8 cellular contexts compared by ENCODE assay signal in the genomic region with DNA sequence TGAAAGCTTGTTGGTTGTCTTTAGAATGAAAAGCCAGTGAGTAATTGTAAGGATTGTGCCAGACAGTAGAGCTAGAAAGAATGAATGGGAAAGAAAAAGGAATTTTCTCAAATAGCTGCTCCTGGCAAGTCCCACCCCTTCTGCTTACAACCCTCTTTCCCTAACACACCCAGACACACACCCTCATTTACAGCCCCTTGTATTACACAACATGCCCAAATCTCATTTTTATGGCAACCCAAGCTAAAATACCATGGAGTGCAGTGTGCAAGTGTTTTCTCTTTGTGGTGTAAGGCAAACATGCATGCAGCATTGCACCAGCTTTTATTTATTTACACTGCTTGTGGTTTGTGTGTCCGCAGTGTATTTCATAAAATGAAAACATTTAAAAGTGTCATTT. TPM values are rescaled to one million over a fixed set of nuclear protein-coding genes. Genes with fewer than 3 reads are reported as not detected.
A peak's percentile ranks its signal among the peaks of the same experiment; 100 is the strongest.
DNase-seq lines count a peak whose midpoint lies in the region; FAIRE-seq and TF ChIP-seq lines count a peak whose summit lies in the region.

No MANE protein-coding gene starts in this region.

- no peak for FAIRE-seq in kidney (lab: Jason Lieb, UNC)

- TF ChIP-seq CTCF in HEK293 (tag by site-specific recombination; IDR thresholded peaks at IDR 0.05) (no peak), astrocyte of the spinal cord (IDR thresholded peaks at IDR 0.05; ENCODE audit: low read depth, low read length) (no peak), kidney (IDR thresholded peaks at IDR 0.05; ENCODE audit: borderline replicate concordance, extremely low read depth, insufficient read depth) (no peak)

- in situ Hi-C loops in astrocyte of the spinal cord (cut with HindIII; ENCODE audit: low sequenced_read_pairs): no loop called here

- intact Hi-C loops in kidney (cut with DNase I): no loop called here

- H3K4me3 ChIP-seq in HEK293 (ENCODE audit: low read depth, low read length) (peak overlapping the region; percentile 88), astrocyte of the spinal cord (ENCODE audit: low read depth, low read length) (no peak overlapping the region), muscle layer of duodenum (ENCODE audit: low read depth in 1 of 2, low read length in 2 of 2) (peak overlapping the region; percentile 77 to 89), kidney (ENCODE audit: low read length in 2 of 2) (peak overlapping the region in 1 of 2 donors; percentile 81)

- H3K4me1 ChIP-seq in HEK293 (ENCODE audit: control insufficient read depth, insufficient read depth, low read length): peaks cover 4% of the 10 kb centered on the region; the same call in 1 of the 2 replicates
- H3K4me1 ChIP-seq in muscle layer of duodenum (ENCODE audit: control insufficient read depth in 1 of 2, insufficient read depth in 2 of 2, low read length in 2 of 2): peaks cover 3 to 12% of the 10 kb centered on the region in 2 donors
- peaks cover 0 to 5% of the 10 kb centered on the region in 2 donors for H3K4me1 ChIP-seq in kidney (ENCODE audit: control insufficient read depth in 1 of 2, insufficient read depth in 1 of 2, low read depth in 1 of 2, low read length in 2 of 2)

- POLR2A ChIA-PET in HEK293 (lab: Yijun Ruan, JAX): interaction anchor here (0.6 to 0.7 kb wide), 2 partner anchors 119 to 123 kb away, joined by 3 to 4 read pairs; a partner anchor contains a TSS

- CTCF ChIA-PET in HEK293 (lab: Yijun Ruan, JAX): interaction anchor here (0.6 to 1.1 kb wide), 4 partner anchors 37 to 851 kb away, joined by 3 to 4 read pairs (median 3); no protein-coding TSS in a partner anchor

- no peaks in the 10 kb centered on the region for H3K9me3 ChIP-seq in HEK293 (ENCODE audit: control insufficient read depth, insufficient read depth, low read depth, low read length)
- no peaks in the 10 kb centered on the region for H3K9me3 ChIP-seq in muscle layer of duodenum (ENCODE audit: control insufficient read depth in 1 of 2, low read length in 2 of 2)
- no peaks in the 10 kb centered on the region for H3K9me3 ChIP-seq in kidney (ENCODE audit: control insufficient read depth in 1 of 2, low read length in 2 of 2)

- DNase-seq in Ammon's horn (ENCODE audit: low spot score) (peak; percentile 7), astrocyte of the spinal cord (ENCODE audit: low read depth, low spot score) (peak; percentile 46), kidney (no peak), iPS-NIHi7 (ENCODE audit: extremely low spot score) (no peak), NK-92 (lab: John Stamatoyannopoulos, UW; ENCODE audit: unreplicated experiment) (no peak), islet precursor cell (no peak)

- H3K27me3 ChIP-seq in muscle layer of duodenum (ENCODE audit: low read depth, low read length): peaks cover 4% of the 10 kb centered on the region

- H3K9ac ChIP-seq in kidney (ENCODE audit: low read length in 2 of 2): no peak overlapping the region

- H3K36me3 ChIP-seq in HEK293 (ENCODE audit: control insufficient read depth in 2 of 2, insufficient read depth in 1 of 2, low read length in 2 of 2): no peaks in the 10 kb centered on the region
- no peaks in the 10 kb centered on the region for H3K36me3 ChIP-seq in muscle layer of duodenum (ENCODE audit: control insufficient read depth in 1 of 2, insufficient read depth in 2 of 2, low read length in 2 of 2)
- H3K36me3 ChIP-seq in kidney (ENCODE audit: control insufficient read depth in 1 of 2, insufficient read depth in 2 of 2, low read length in 2 of 2): no peaks in the 10 kb centered on the region

- H3K27ac ChIP-seq in HEK293 (ENCODE audit: extremely low read depth, low read depth, low read length) (no peak overlapping the region), muscle layer of duodenum (ENCODE audit: low read length) (no peak overlapping the region), kidney (ENCODE audit: low read depth in 2 of 2, low read length in 2 of 2) (no peak overlapping the region)

TF ChIP-seq in HEK293, 187 proteins besides CTCF, POLR2A, EP300 and RAD21 (continues in another document):
- TF ChIP-seq ZNF23 (tag by site-specific recombination; IDR thresholded peaks at IDR 0.05; ENCODE audit: borderline replicate concordance) (no peak), GFI1B (tag by site-specific recombination; IDR thresholded peaks at IDR 0.05) (0 out of 2 replicates have a peak, but pooled peaks have one; percentile 13), MEIS1 (CRISPR knock-in tag; IDR thresholded peaks at IDR 0.05; ENCODE audit: borderline replicate concordance) (no peak), ZNF600 (tag by site-specific recombination; IDR thresholded peaks at IDR 0.05) (no peak), ZNF658 (tag by site-specific recombination; IDR thresholded peaks at IDR 0.05) (no peak), ZNF76 (tag by site-specific recombination; IDR thresholded peaks at IDR 0.05; ENCODE audit: borderline replicate concordance, low read depth) (no peak), KLF1 (tag by site-specific recombination; IDR thresholded peaks at IDR 0.05) (peak; percentile 90), ZFP41 (tag by site-specific recombination; IDR thresholded peaks at IDR 0.05; ENCODE audit: borderline replicate concordance) (no peak), ZNF335 (tag by site-specific recombination; conservative IDR thresholded peaks at IDR 0.05) (no peak), MYNN (tag by site-specific recombination; IDR thresholded peaks at IDR 0.05; ENCODE audit: borderline replicate concordance) (no peak), EGR2 (tag by site-specific recombination; IDR thresholded peaks at IDR 0.05; ENCODE audit: low read depth) (no peak), ZNF660 (tag by site-specific recombination; IDR thresholded peaks at IDR 0.05) (0 out of 2 replicates have a peak, but pooled peaks have one; percentile 11), ZSCAN30 (tag by site-specific recombination; IDR thresholded peaks at IDR 0.05) (peak; percentile 39; the same call in 1 of the 2 replicates), KLF16 (tag by site-specific recombination; IDR thresholded peaks at IDR 0.05) (peak; percentile 32; the same call in 1 of the 2 replicates), ZNF654 (tag by site-specific recombination; IDR thresholded peaks at IDR 0.05; ENCODE audit: low read depth) (no peak), ZBTB17 (tag by site-specific recombination; IDR thresholded peaks at IDR 0.05) (no peak), YY1 (tag by site-specific recombination; IDR thresholded peaks at IDR 0.05) (peak; percentile 8; the same call in 1 of the 2 replicates), ZEB2 (tag by site-specific recombination; IDR thresholded peaks at IDR 0.05) (0 out of 2 replicates have a peak, but pooled peaks have one; percentile 42), ZNF211 (tag by site-specific recombination; IDR thresholded peaks at IDR 0.05; ENCODE audit: low read depth) (no peak), KLF9 (tag by site-specific recombination; IDR thresholded peaks at IDR 0.05; ENCODE audit: low read depth) (peak; percentile 77), ZNF112 (tag by site-specific recombination; IDR thresholded peaks at IDR 0.05) (no peak), ZBTB48 (tag by site-specific recombination; IDR thresholded peaks at IDR 0.05) (peak; percentile 57; the same call in 1 of the 2 replicates), ZFHX2 (tag by site-specific recombination; conservative IDR thresholded peaks at IDR 0.05) (no peak), KLF7 (tag by site-specific recombination; IDR thresholded peaks at IDR 0.05; ENCODE audit: borderline replicate concordance) (0 out of 2 replicates have a peak, but pooled peaks have one; percentile 16), ZNF10 (tag by site-specific recombination; IDR thresholded peaks at IDR 0.05) (no peak)
- TF ChIP-seq, protein P1, sequence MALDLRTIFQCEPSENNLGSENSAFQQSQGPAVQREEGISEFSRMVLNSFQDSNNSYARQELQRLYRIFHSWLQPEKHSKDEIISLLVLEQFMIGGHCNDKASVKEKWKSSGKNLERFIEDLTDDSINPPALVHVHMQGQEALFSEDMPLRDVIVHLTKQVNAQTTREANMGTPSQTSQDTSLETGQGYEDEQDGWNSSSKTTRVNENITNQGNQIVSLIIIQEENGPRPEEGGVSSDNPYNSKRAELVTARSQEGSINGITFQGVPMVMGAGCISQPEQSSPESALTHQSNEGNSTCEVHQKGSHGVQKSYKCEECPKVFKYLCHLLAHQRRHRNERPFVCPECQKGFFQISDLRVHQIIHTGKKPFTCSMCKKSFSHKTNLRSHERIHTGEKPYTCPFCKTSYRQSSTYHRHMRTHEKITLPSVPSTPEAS (tag by site-specific recombination; IDR thresholded peaks at IDR 0.05): peak; percentile 30; the same call in 1 of the 2 replicates
- TF ChIP-seq, protein P2, sequence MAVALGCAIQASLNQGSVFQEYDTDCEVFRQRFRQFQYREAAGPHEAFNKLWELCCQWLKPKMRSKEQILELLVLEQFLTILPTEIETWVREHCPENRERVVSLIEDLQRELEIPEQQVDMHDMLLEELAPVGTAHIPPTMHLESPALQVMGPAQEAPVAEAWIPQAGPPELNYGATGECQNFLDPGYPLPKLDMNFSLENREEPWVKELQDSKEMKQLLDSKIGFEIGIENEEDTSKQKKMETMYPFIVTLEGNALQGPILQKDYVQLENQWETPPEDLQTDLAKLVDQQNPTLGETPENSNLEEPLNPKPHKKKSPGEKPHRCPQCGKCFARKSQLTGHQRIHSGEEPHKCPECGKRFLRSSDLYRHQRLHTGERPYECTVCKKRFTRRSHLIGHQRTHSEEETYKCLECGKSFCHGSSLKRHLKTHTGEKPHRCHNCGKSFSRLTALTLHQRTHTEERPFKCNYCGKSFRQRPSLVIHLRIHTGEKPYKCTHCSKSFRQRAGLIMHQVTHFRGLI (tag by site-specific recombination; IDR thresholded peaks at IDR 0.05): no peak
- TF ChIP-seq, protein P3, sequence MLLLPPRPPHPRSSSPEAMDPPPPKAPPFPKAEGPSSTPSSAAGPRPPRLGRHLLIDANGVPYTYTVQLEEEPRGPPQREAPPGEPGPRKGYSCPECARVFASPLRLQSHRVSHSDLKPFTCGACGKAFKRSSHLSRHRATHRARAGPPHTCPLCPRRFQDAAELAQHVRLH (tag by site-specific recombination; IDR thresholded peaks at IDR 0.05): no peak
- TF ChIP-seq, protein P4, sequence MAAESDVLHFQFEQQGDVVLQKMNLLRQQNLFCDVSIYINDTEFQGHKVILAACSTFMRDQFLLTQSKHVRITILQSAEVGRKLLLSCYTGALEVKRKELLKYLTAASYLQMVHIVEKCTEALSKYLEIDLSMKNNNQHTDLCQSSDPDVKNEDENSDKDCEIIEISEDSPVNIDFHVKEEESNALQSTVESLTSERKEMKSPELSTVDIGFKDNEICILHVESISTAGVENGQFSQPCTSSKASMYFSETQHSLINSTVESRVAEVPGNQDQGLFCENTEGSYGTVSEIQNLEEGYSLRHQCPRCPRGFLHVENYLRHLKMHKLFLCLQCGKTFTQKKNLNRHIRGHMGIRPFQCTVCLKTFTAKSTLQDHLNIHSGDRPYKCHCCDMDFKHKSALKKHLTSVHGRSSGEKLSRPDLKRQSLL (tag by site-specific recombination; IDR thresholded peaks at IDR 0.05): no peak

RNA-seq across cellular contexts. Expression of a gene that starts 1.5 kb away (rescaled TPM):
- 6.9 TPM for total RNA-seq in kidney
- polyA plus RNA-seq in kidney (ENCODE audit: insufficient read depth, low read depth, low replicate concordance): 7.3 TPM

Comparison
In these comparisons a context has a peak if more than half of its experiments do, and no peak if none do; other contexts are left out.
1. DNase-seq: peak in Ammon's horn (single experiment) and astrocyte of the spinal cord (single experiment); none in kidney (single experiment), iPS-NIHi7 (single experiment), NK-92 (single experiment) and islet precursor cell (single experiment).